Comparison of ENCODE assay signal across 8 cellular contexts in genomic region chr3:100709840-100710235, GRCh38. TPM values are rescaled to one million over a fixed set of nuclear protein-coding genes. Genes with fewer than 3 reads are reported as not detected.
DNase-seq lines count a peak whose midpoint lies in the region; ATAC-seq and TF ChIP-seq lines count a peak whose summit lies in the region.

No MANE protein-coding gene starts in this region.

- DNase-seq in A673 (ENCODE audit: low spot score) (peak; percentile 50), GM20000 (ENCODE audit: low spot score) (peak; percentile 24), NT2/D1 (ENCODE audit: low read depth, low spot score) (no peak), glutamatergic neuron (peak; percentile 68), nucleus accumbens (lab: John Stamatoyannopoulos, UW) (peak in 30 of 56 donors; percentile 2 to 72 (median 32)), aorta (peak; percentile 58 to 82)
- DNase-seq in activated naive CD4-positive, alpha-beta T cell treated with Interleukin-2 at 50 U/mL for 16 hours = peak; percentile 37

- H3K27me3 Mint-ChIP-seq in glutamatergic neuron (ENCODE audit: unreplicated experiment) = no peaks in the 10 kb centered on the region

- POLR2A ChIA-PET in A673 (lab: Charles Lee; ENCODE audit: low non-redundant PET) = no interaction called here

- H3K4me1 ChIP-seq in A673 (ENCODE audit: insufficient read depth, low read length, poor library complexity, severe bottlenecking) (peaks cover 14% of the 10 kb centered on the region), NT2/D1 (ENCODE audit: insufficient read depth, insufficient read length) (no peaks in the 10 kb centered on the region), aorta (ENCODE audit: control insufficient read depth in 1 of 2, insufficient read depth in 2 of 2, low read length in 2 of 2) (peaks cover 0 to 3% of the 10 kb centered on the region in 2 donors)

- 0 to 2% methylated on average over 16 to 21 of the region's 23 CpGs for WGBS in aorta, 2 donors

- H3K4me3 ChIP-seq in A673 (ENCODE audit: low read depth, low read length, poor library complexity, severe bottlenecking) = peak overlapping the region; percentile 63
- peak overlapping the region; percentile 81 for H3K4me3 ChIP-seq in NT2/D1 (ENCODE audit: insufficient read length, low read depth)
- peak overlapping the region; percentile 69 to 98 for H3K4me3 ChIP-seq in aorta (ENCODE audit: low read length in 2 of 2)

- H3K4me1 Mint-ChIP-seq in glutamatergic neuron (ENCODE audit: low read depth, unreplicated experiment) = peaks cover 7% of the 10 kb centered on the region

- H3K9ac ChIP-seq in NT2/D1 (ENCODE audit: insufficient read length, low read depth) = peak overlapping the region; percentile 89

- TF ChIP-seq CTCF in A673 (conservative IDR thresholded peaks at IDR 0.05; ENCODE audit: low read depth, low read length) (no peak), GM20000 (IDR thresholded peaks at IDR 0.05; ENCODE audit: extremely low read depth, missing control alignments) (no peak), glutamatergic neuron (IDR thresholded peaks at IDR 0.05; ENCODE audit: partially characterized antibody, unreplicated experiment) (no peak)

- no peaks in the 10 kb centered on the region for H3K9me3 ChIP-seq in A673 (ENCODE audit: low read depth, low read length, poor library complexity, severe bottlenecking)
- peaks cover 7% of the 10 kb centered on the region; the same call in 1 of the 2 replicates for H3K9me3 ChIP-seq in NT2/D1 (ENCODE audit: insufficient read depth, low read length)
- H3K9me3 ChIP-seq in aorta (ENCODE audit: control insufficient read depth, low read length) = no peaks in the 10 kb centered on the region

- peaks cover 4% of the 10 kb centered on the region for H3K9me3 Mint-ChIP-seq in glutamatergic neuron (ENCODE audit: unreplicated experiment)

- H3K27ac ChIP-seq in A673 (ENCODE audit: low read depth, low read length, poor library complexity, severe bottlenecking) (peak overlapping the region; percentile 96), aorta (ENCODE audit: low read depth in 1 of 2, low read length in 2 of 2) (peak overlapping the region in 1 of 2 donors; percentile 93)

- CTCF ChIA-PET in A673 (lab: Charles Lee) = no interaction called here

- H3K36me3 ChIP-seq in A673 (ENCODE audit: insufficient read depth, low read length, poor library complexity, severe bottlenecking) = peaks cover 27% of the 10 kb centered on the region
- H3K36me3 ChIP-seq in NT2/D1 (ENCODE audit: insufficient read depth, insufficient read length, low read length) = peaks cover 26% of the 10 kb centered on the region
- no peaks in the 10 kb centered on the region for H3K36me3 ChIP-seq in aorta (ENCODE audit: control insufficient read depth in 1 of 2, insufficient read depth in 2 of 2, low read length in 1 of 2)

- peak; percentile 24 for ATAC-seq in aorta (ENCODE audit: low FRiP score)
- no peak for ATAC-seq in HG03442 (IDR thresholded peaks at IDR 0.05; ENCODE audit: unreplicated experiment)

- H3K27me3 ChIP-seq in A673 (replicated peaks; ENCODE audit: insufficient read depth, low read depth, low read length, poor library complexity) (no peaks in the 10 kb centered on the region), NT2/D1 (ENCODE audit: insufficient read depth, insufficient read length) (no peaks in the 10 kb centered on the region), aorta (ENCODE audit: control insufficient read depth in 1 of 2, insufficient read depth in 2 of 2, low read length in 1 of 2) (peaks cover 0 to 2% of the 10 kb centered on the region in 2 donors)

- no TSS peak for BruUV-seq in A673 (replicated peaks; lab: Mats Ljungman, UMichigan)

- intact Hi-C loops in A673 (cut with micrococcal nuclease; ENCODE audit: unreplicated experiment) (loop anchor here (5.0 kb wide), 1 partner anchor 98 kb away; no protein-coding TSS in a partner anchor), aorta (cut with DNase I) (no loop called here)

- peak overlapping the region; percentile 88 for H3K4me3 Mint-ChIP-seq in glutamatergic neuron (ENCODE audit: unreplicated experiment)

- peak overlapping the region; percentile 26 for H3K27ac Mint-ChIP-seq in glutamatergic neuron (ENCODE audit: unreplicated experiment)

- peaks cover 4% of the 10 kb centered on the region for H3K36me3 Mint-ChIP-seq in glutamatergic neuron (ENCODE audit: unreplicated experiment)

RNA-seq across cellular contexts. Expression of gene TFG, which starts 0.5 kb away (rescaled TPM):
- 150 and 157 TPM in 2 replicates for total RNA-seq in A673 (2021)
- 75.0 TPM for total RNA-seq in glutamatergic neuron (ENCODE audit: unreplicated experiment)
- 10 to 100 TPM; 71.8 to 71.9 TPM for total RNA-seq in aorta
- 10 to 100 TPM; 52.3 to 54.8 TPM for polyA plus RNA-seq in aorta
